In genomic region chr7:30938435-30939316, GRCh38 we compare ENCODE assay signal across 8 cellular contexts. TPM values are rescaled to one million over a fixed set of nuclear protein-coding genes. Genes with fewer than 3 reads are reported as not detected.
DNase-seq lines count a peak whose midpoint lies in the region; ATAC-seq lines count a peak whose summit lies in the region.

No MANE protein-coding gene starts in this region.

- H3K27me3 ChIP-seq in ectodermal cell (ENCODE audit: control insufficient read depth, insufficient read depth, low read length, poor library complexity, severe bottlenecking) = peaks cover 8% of the 10 kb centered on the region

- peak overlapping the region; percentile 11 for H3K27ac ChIP-seq in ectodermal cell (ENCODE audit: insufficient read depth, low read depth, low read length, poor library complexity, severe bottlenecking)

- peak; percentile 84 for ATAC-seq in GM18870 (IDR thresholded peaks at IDR 0.05; ENCODE audit: unreplicated experiment)
- peak; percentile 82 for ATAC-seq in HG03108 (IDR thresholded peaks at IDR 0.05; ENCODE audit: unreplicated experiment)

- peaks cover 7% of the 10 kb centered on the region for H3K4me1 ChIP-seq in ectodermal cell (ENCODE audit: control insufficient read depth, insufficient read depth, low read length)

- H3K4me3 ChIP-seq in ectodermal cell (ENCODE audit: insufficient read depth, low read depth, low read length) = peak overlapping the region; percentile 22

- no peaks in the 10 kb centered on the region for H3K9me3 ChIP-seq in ectodermal cell (ENCODE audit: control insufficient read depth, low read length)

- no peaks in the 10 kb centered on the region for H3K36me3 ChIP-seq in ectodermal cell (ENCODE audit: control insufficient read depth, insufficient read depth, low read length)

- 5 to 7% methylated on average over 24 to 25 of the region's 25 CpGs for WGBS in ectodermal cell, 2 experiments

- peak; percentile 84 for DNase-seq in Ammon's horn (ENCODE audit: low spot score)
- peak; percentile 70 for DNase-seq in NCI-H226
- DNase-seq in activated CD4-positive, alpha-beta T cell treated with anti-CD3 and anti-CD28 coated beads for 48 hours = peak; percentile 81
- DNase-seq in lung microvascular endothelial cell (ENCODE audit: low read depth in 2 of 2) = peak; percentile 71 to 83
- peak; percentile 11 to 15 for DNase-seq in stimulated activated CD8-positive, alpha-beta memory T cell treated with anti-CD3 and anti-CD28 coated beads, Interleukin-15, amount 100 ng/mL, for 4 hours (ENCODE audit: low read depth in 2 of 2)

RNA-seq across cellular contexts. Expression of gene GHRHR, which starts 25.1 kb away (rescaled TPM):
- polyA plus RNA-seq in ectodermal cell (2013, experiment 1 of 4) = not detected
- polyA plus RNA-seq in ectodermal cell (2013, experiment 2 of 4) = 1.0 TPM
- 0.37 TPM for polyA plus RNA-seq in ectodermal cell (2013, experiment 3 of 4)
- not detected for polyA plus RNA-seq in ectodermal cell (2013, experiment 4 of 4)
- not detected in 2 replicates for total RNA-seq in lung microvascular endothelial cell

RNA-seq across cellular contexts. Expression of gene AQP1, which starts 27.0 kb away (rescaled TPM):
- 0.78 TPM for polyA plus RNA-seq in ectodermal cell (2013, experiment 1 of 4)
- polyA plus RNA-seq in ectodermal cell (2013, experiment 2 of 4) = 0.75 TPM
- polyA plus RNA-seq in ectodermal cell (2013, experiment 3 of 4) = 2.1 TPM
- 2.0 TPM for polyA plus RNA-seq in ectodermal cell (2013, experiment 4 of 4)
- 1.4 and 1.7 TPM in 2 replicates for total RNA-seq in lung microvascular endothelial cell

Comparison
In these comparisons a context has a peak if more than half of its experiments do, and no peak if none do; other contexts are left out.
1. Peak in every context shown above with its lines: DNase-seq, ATAC-seq, H3K4me3 ChIP-seq and H3K27ac ChIP-seq.
2. DNase-seq: peak in every context shown above with its lines; median percentile 84 in Ammon's horn; 81 in activated CD4-positive, alpha-beta T cell treated with anti-CD3 and anti-CD28 coated beads for 48 hours; 77 in lung microvascular endothelial cell; 70 in NCI-H226; 13 in stimulated activated CD8-positive, alpha-beta memory T cell treated with anti-CD3 and anti-CD28 coated beads, Interleukin-15, amount 100 ng/mL, for 4 hours.